Comparison of ENCODE assay signal across 1 cellular context in genomic region chr6:149716584-149716983, GRCh38.
TF ChIP-seq lines count a peak whose summit lies in the region.

No MANE protein-coding gene starts in this region.

TF ChIP-seq in IMR-90, 13 proteins besides CTCF, POLR2A, EP300 and RAD21 (continued from another document):
- no peak for TF ChIP-seq NFE2L2 (IDR thresholded peaks at IDR 0.05; ENCODE audit: low read depth, low read length)
- TF ChIP-seq MXI1 (IDR thresholded peaks at IDR 0.05; ENCODE audit: borderline replicate concordance, low read depth, low read length) = no peak
- no peak for TF ChIP-seq RFX5 (IDR thresholded peaks at IDR 0.05; ENCODE audit: low read depth, low read length)
- TF ChIP-seq SMC3 (IDR thresholded peaks at IDR 0.05; ENCODE audit: low read depth, low read length) = no peak
- no peak for TF ChIP-seq FOS (IDR thresholded peaks at IDR 0.05; ENCODE audit: low read depth, low read length)
- TF ChIP-seq RCOR1 (IDR thresholded peaks at IDR 0.05; ENCODE audit: insufficient replicate concordance, low read length) = no peak
- no peak for TF ChIP-seq MAZ (IDR thresholded peaks at IDR 0.05; ENCODE audit: borderline replicate concordance, low read depth, low read length)
- no peak for TF ChIP-seq CEBPB (IDR thresholded peaks at IDR 0.05; ENCODE audit: low read depth, low read length)
- TF ChIP-seq BHLHE40 (IDR thresholded peaks at IDR 0.05; ENCODE audit: low read depth, low read length) = no peak
- TF ChIP-seq ELK1 (IDR thresholded peaks at IDR 0.05; ENCODE audit: borderline replicate concordance, low read depth, low read length) = no peak
- no peak for TF ChIP-seq MAFK (IDR thresholded peaks at IDR 0.05; ENCODE audit: low read depth, low read length)
